8 cellular contexts compared by ENCODE assay signal in genomic region chr16:679808-680624, GRCh38. TPM values are rescaled to one million over a fixed set of nuclear protein-coding genes. Genes with fewer than 3 reads are reported as not detected.
DNase-seq lines count a peak whose midpoint lies in the region; ATAC-seq and TF ChIP-seq lines count a peak whose summit lies in the region.

Gene STUB1, plus strand, starts transcription at chr16:680410. Its CDS starts 116 bp downstream, at chr16:680526.

- peak; percentile 78 for DNase-seq in NCI-H82 treated with DMSO at 0.1 percent for 48 hours (lab: John Stamatoyannopoulos, UW; ENCODE audit: unreplicated experiment)
- DNase-seq in activated CD8-positive, alpha-beta memory T cell treated with anti-CD3 and anti-CD28 coated beads for 1 hour (ENCODE audit: extremely low read depth in 1 of 2, low read depth in 1 of 2) = peak; percentile 56 to 82
- DNase-seq in lung (ENCODE audit: low spot score) = peak; percentile 88
- DNase-seq in stimulated activated CD4-positive, alpha-beta T cell treated with anti-CD3 and anti-CD28 coated beads, Interleukin-4, amount 100 ng/mL, for 48 hours (ENCODE audit: low read depth in 2 of 2) = peak; percentile 85 to 93
- DNase-seq in 8988T = no peak

- TF ChIP-seq CTCF in lung (IDR thresholded peaks at IDR 0.05; ENCODE audit: control extremely low read depth, extremely low read depth) = no peak

- peaks cover 15% of the 10 kb centered on the region for H3K36me3 ChIP-seq in ectodermal cell (ENCODE audit: control insufficient read depth, insufficient read depth, low read length)
- H3K36me3 ChIP-seq in lung (ENCODE audit: control insufficient read depth in 2 of 2, insufficient read depth in 2 of 2, low read length in 2 of 2) = peaks cover 3 to 17% of the 10 kb centered on the region in 2 donors

- peaks cover 14% of the 10 kb centered on the region for H3K4me1 ChIP-seq in ectodermal cell (ENCODE audit: control insufficient read depth, insufficient read depth, low read length)
- peaks cover 13 to 37% of the 10 kb centered on the region in 2 donors for H3K4me1 ChIP-seq in lung (ENCODE audit: control insufficient read depth in 2 of 2, insufficient read depth in 2 of 2, low read length in 2 of 2)

- 0% methylated on average over 87 to 93 of the region's 93 CpGs for WGBS in ectodermal cell, 2 experiments
- 1 to 2% methylated on average over 74 to 93 of the region's 93 CpGs for WGBS in lung, 2 donors

- H3K9me3 ChIP-seq in ectodermal cell (ENCODE audit: control insufficient read depth, low read length) (no peaks in the 10 kb centered on the region), lung (ENCODE audit: control insufficient read depth in 2 of 2, insufficient read depth in 1 of 2, low read length in 1 of 2) (no peaks in the 10 kb centered on the region)

- peak; percentile 39 for ATAC-seq in GM18517 (IDR thresholded peaks at IDR 0.05; ENCODE audit: unreplicated experiment)
- ATAC-seq in HG03280 (IDR thresholded peaks at IDR 0.05; ENCODE audit: unreplicated experiment) = peak; percentile 35
- peak; percentile 76 for ATAC-seq in lung (ENCODE audit: insufficient read depth, low FRiP score)

- H3K4me3 ChIP-seq in ectodermal cell (ENCODE audit: insufficient read depth, low read depth, low read length) (peak within 1 kb of the TSS; percentile 77), lung (peak within 1 kb of the TSS; percentile 84)

- H3K27ac ChIP-seq in ectodermal cell (ENCODE audit: insufficient read depth, low read depth, low read length, poor library complexity, severe bottlenecking) (peak within 1 kb of the TSS; percentile 60), lung (ENCODE audit: low read depth in 1 of 2, low read length in 1 of 2) (peak within 1 kb of the TSS; percentile 92 to 94)

- H3K27me3 ChIP-seq in ectodermal cell (ENCODE audit: control insufficient read depth, insufficient read depth, low read length, poor library complexity, severe bottlenecking) = peaks cover 12% of the 10 kb centered on the region
- no peaks in the 10 kb centered on the region for H3K27me3 ChIP-seq in lung (ENCODE audit: control insufficient read depth, insufficient read depth)

RNA-seq across cellular contexts. Expression of gene STUB1, which starts in this region (rescaled TPM):
- 93.5 TPM for polyA plus RNA-seq in ectodermal cell (2013, experiment 1 of 4)
- 106 TPM for polyA plus RNA-seq in ectodermal cell (2013, experiment 2 of 4)
- 72.4 TPM for polyA plus RNA-seq in ectodermal cell (2013, experiment 3 of 4)
- 69.4 TPM for polyA plus RNA-seq in ectodermal cell (2013, experiment 4 of 4)
- 100 to 1,000 TPM in 1 of 2 donors, 10 to 100 TPM in 1; 58.8 to 131 TPM for total RNA-seq in lung
- polyA plus RNA-seq in lung = 100 to 1,000 TPM; 113 to 131 TPM
